ENCODE assay signal across 7 cellular contexts in genomic region chr19:41753159-41753558, GRCh38. TPM values are rescaled to one million over a fixed set of nuclear protein-coding genes. Genes with fewer than 3 reads are reported as not detected.
DNase-seq lines count a peak whose midpoint lies in the region; ATAC-seq and TF ChIP-seq lines count a peak whose summit lies in the region.

No MANE protein-coding gene starts in this region.

- H3K27me3 ChIP-seq in suprapubic skin = peaks cover 23% of the 10 kb centered on the region

- TF ChIP-seq CTCF in GM12865 (IDR thresholded peaks at IDR 0.05; ENCODE audit: insufficient read depth, low read depth, low read length, missing control alignments) (peak; percentile 84), suprapubic skin (IDR thresholded peaks at IDR 0.05) (peak; percentile 36 to 67)

- DNase-seq in GM12865 (ENCODE audit: low read depth) (peak; percentile 61), NCI-H1436 treated with DMSO at 0.1 percent for 48 hours (lab: John Stamatoyannopoulos, UW) (peak; percentile 19), myocyte (ENCODE audit: low read depth) (peak; percentile 3), suprapubic skin (ENCODE audit: low spot score in 2 of 2) (no peak)
- DNase-seq in activated CD4-positive, alpha-beta T cell treated with anti-CD3 and anti-CD28 coated beads, Interleukin-2, amount 50 U/mL, for 1 hour = peak; percentile 79
- DNase-seq in effector CD4-positive, alpha-beta T cell = peak; percentile 71

- WGBS in suprapubic skin = 6% methylated on average over 12 of the region's 12 CpGs

- H3K4me1 ChIP-seq in suprapubic skin = no peaks in the 10 kb centered on the region

- TF ChIP-seq POLR2A in suprapubic skin (IDR thresholded peaks at IDR 0.05) = no peak

- H3K4me3 ChIP-seq in GM12865 (ENCODE audit: low read depth, low read length) (no peak overlapping the region), suprapubic skin (no peak overlapping the region)

- no peak for TF ChIP-seq EP300 in suprapubic skin (IDR thresholded peaks at IDR 0.05)

- no peak for ATAC-seq in GM19351 (IDR thresholded peaks at IDR 0.05; ENCODE audit: unreplicated experiment)

- no peak overlapping the region for H3K27ac ChIP-seq in suprapubic skin

- H3K36me3 ChIP-seq in suprapubic skin = no peaks in the 10 kb centered on the region

- H3K9me3 ChIP-seq in suprapubic skin = no peaks in the 10 kb centered on the region

RNA-seq across cellular contexts. Expression of gene CEACAM6, which starts 2.2 kb away (rescaled TPM):
- total RNA-seq in myocyte = not detected in 2 replicates
- polyA plus RNA-seq in myocyte (2012) = not detected
- 10 to 100 TPM in 3 of 4 donors, 1 to 10 TPM in 1; 6.0 to 26.2 (median 16.8) TPM for total RNA-seq in suprapubic skin

RNA-seq across cellular contexts. Expression of gene CEACAM3, which starts 43.2 kb away (rescaled TPM):
- total RNA-seq in myocyte = not detected in 2 replicates
- polyA plus RNA-seq in myocyte (2012) = not detected
- under 1 TPM in 1 of 4 donors, not detected in 3; 0.64 TPM for total RNA-seq in suprapubic skin

RNA-seq across cellular contexts. Expression of gene CEACAM5, which starts 44.7 kb away (rescaled TPM):
- total RNA-seq in myocyte = not detected in 2 replicates
- not detected for polyA plus RNA-seq in myocyte (2012)
- total RNA-seq in suprapubic skin = 10 to 100 TPM in 2 of 4 donors, 1 to 10 TPM in 2; 4.1 to 19.6 (median 14.0) TPM

Comparison
In these comparisons a context has a peak if more than half of its experiments do, and no peak if none do; other contexts are left out.
1. DNase-seq: peak in GM12865 (single experiment), NCI-H1436 treated with DMSO at 0.1 percent for 48 hours (single experiment), activated CD4-positive, alpha-beta T cell treated with anti-CD3 and anti-CD28 coated beads, Interleukin-2, amount 50 U/mL, for 1 hour (single experiment), effector CD4-positive, alpha-beta T cell (single experiment) and myocyte (single experiment); none in suprapubic skin (0 of 2).